ENCODE assay signal across 18 cellular contexts in the genomic region with DNA sequence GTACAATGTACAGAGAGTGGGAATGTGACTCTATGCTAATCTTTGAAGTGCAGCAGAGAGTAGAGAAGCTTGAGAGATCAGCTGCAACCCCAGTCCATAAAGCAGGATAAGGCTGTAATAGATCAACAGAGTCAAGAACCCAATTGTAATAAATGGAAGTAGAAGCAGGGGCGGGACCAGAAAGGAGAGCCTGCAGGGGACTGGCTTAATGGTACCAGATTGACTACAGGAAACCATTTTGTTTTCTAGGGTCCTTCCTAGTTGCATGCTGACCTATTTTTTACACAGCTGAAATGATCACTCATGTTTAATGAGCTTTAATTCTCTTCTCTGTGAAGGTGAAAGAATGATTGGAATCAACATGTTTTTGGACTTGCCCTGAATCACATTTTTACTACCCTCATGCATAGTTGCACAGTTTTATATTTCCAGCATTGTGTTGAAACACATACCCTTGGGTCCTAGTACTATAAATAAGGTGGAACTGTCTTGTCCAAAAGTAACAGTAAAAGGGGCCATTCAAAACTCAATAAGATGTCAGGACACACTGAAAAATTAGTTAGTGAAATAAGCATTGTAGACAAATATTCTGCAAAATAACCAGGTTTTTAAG.
"Had no signal": no experiment of that assay in that cellular context is flagged by ENCODE, and none has a peak within 500 bp of the region (broad histone marks: within the 10 kb centered on the region; RNA-seq: fewer than 3 reads in every experiment).

No MANE protein-coding gene starts in this region.

- H3K36me3 ChIP-seq: ascending aorta, stomach had no signal

- ATAC-seq: activated CD4-positive, CD25-positive, alpha-beta regulatory T cell treated with anti-CD3 and anti-CD28 coated beads, Interleukin-2, amount 50 U/mL, for 24 hours; activated naive CD8-positive, alpha-beta T cell treated with anti-CD3 and anti-CD28 coated beads, Interleukin-2, amount 50 U/mL, for 24 hours; esophagus mucosa; natural killer cell treated with Interleukin-12 subunit alpha and Interleukin-12 subunit beta and Interleukin-15 and Interleukin-18, amount 100 ng/mL, for 72 hours had no signal

- H3K27ac Mint-ChIP-seq: activated CD4-positive, alpha-beta T cell treated with anti-CD3 and anti-CD28 coated beads, Interleukin-2, amount 10 ng/mL, durations not matched to agents 7 days and 5 days; activated naive CD4-positive, alpha-beta T cell treated with anti-CD3 and anti-CD28 coated beads, Interleukin-2, amount 10 ng/mL, durations not matched to agents 7 days and 5 days; activated naive CD8-positive, alpha-beta T cell treated with anti-CD3 and anti-CD28 coated beads, Interleukin-2, amount 50 U/mL, for 24 hours; immature natural killer cell; natural killer cell treated with Interleukin-12 subunit alpha and Interleukin-12 subunit beta and Interleukin-15 and Interleukin-18, amount 100 ng/mL, for 72 hours had no signal

- H3K27me3 ChIP-seq: ascending aorta, stomach had no signal

- H3K4me1 Mint-ChIP-seq: activated CD4-positive, alpha-beta T cell treated with anti-CD3 and anti-CD28 coated beads, Interleukin-2, amount 10 ng/mL, durations not matched to agents 7 days and 5 days; activated naive CD4-positive, alpha-beta T cell treated with anti-CD3 and anti-CD28 coated beads, Interleukin-2, amount 10 ng/mL, durations not matched to agents 7 days and 5 days; activated naive CD8-positive, alpha-beta T cell treated with anti-CD3 and anti-CD28 coated beads, Interleukin-2, amount 50 U/mL, for 24 hours; immature natural killer cell had no signal

- H3K4me3 ChIP-seq: ascending aorta, coronary artery, skin epidermis, stomach had no signal

- H3K4me1 ChIP-seq: stomach had no signal

- H3K36me3 Mint-ChIP-seq: activated naive CD4-positive, alpha-beta T cell treated with anti-CD3 and anti-CD28 coated beads, Interleukin-2, amount 10 ng/mL, durations not matched to agents 7 days and 5 days had no signal

- H3K27ac ChIP-seq: ascending aorta, coronary artery, skin epidermis, stomach had no signal

- H3K4me3 Mint-ChIP-seq: activated CD4-positive, alpha-beta T cell treated with anti-CD3 and anti-CD28 coated beads, Interleukin-2, amount 10 ng/mL, durations not matched to agents 7 days and 5 days; activated naive CD4-positive, alpha-beta T cell treated with anti-CD3 and anti-CD28 coated beads, Interleukin-2, amount 10 ng/mL, durations not matched to agents 7 days and 5 days; activated naive CD8-positive, alpha-beta T cell treated with anti-CD3 and anti-CD28 coated beads, Interleukin-2, amount 50 U/mL, for 24 hours; immature natural killer cell; natural killer cell treated with Interleukin-12 subunit alpha and Interleukin-12 subunit beta and Interleukin-15 and Interleukin-18, amount 100 ng/mL, for 72 hours had no signal

- DNase-seq: activated CD4-positive, alpha-beta T cell treated with anti-CD3 and anti-CD28 coated beads, Interleukin-2, amount 10 ng/mL, durations not matched to agents 7 days and 5 days; activated CD8-positive, alpha-beta memory T cell treated with anti-CD3 and anti-CD28 coated beads, Interleukin-2, amount 50 U/mL, for 48 hours; activated effector memory CD4-positive, alpha-beta T cell treated with Interleukin-2 at 50 U/mL for 16 hours; activated naive CD4-positive, alpha-beta T cell treated with anti-CD3 and anti-CD28 coated beads, Interleukin-2, amount 10 ng/mL, durations not matched to agents 7 days and 5 days; activated naive CD8-positive, alpha-beta T cell treated with anti-CD3 and anti-CD28 coated beads, Interleukin-2, amount 50 U/mL, for 24 hours; activated T-cell treated with anti-CD3 and anti-CD28 coated beads, Interleukin-2, amount 50 U/mL, for 48 hours; immature natural killer cell; stimulated activated CD4-positive, alpha-beta T cell treated with anti-CD3 and anti-CD28 coated beads, Interleukin-15, amount 100 ng/mL, for 24 hours; stimulated activated CD4-positive, alpha-beta T cell treated with anti-CD3 and anti-CD28 coated beads, Interleukin-4, amount 100 ng/mL, for 1 hour; stomach; T-helper 1 cell; T-helper 9 cell had no signal

- H3K9me3 ChIP-seq: ascending aorta had no signal
